8 cellular contexts compared by ENCODE assay signal in genomic region chr22:20916916-20917810, GRCh38. TPM values are rescaled to one million over a fixed set of nuclear protein-coding genes. Genes with fewer than 3 reads are reported as not detected.
DNase-seq lines count a peak whose midpoint lies in the region; TF ChIP-seq lines count a peak whose summit lies in the region.

CRKL (plus strand) TSS chr22:20917407; CDS start chr22:20917935, 528 bp downstream.

- peak within 1 kb of the TSS; percentile 94 for H3K4me3 Mint-ChIP-seq in activated T-helper 2 cell treated with anti-CD3 and anti-CD28 coated beads, Interferon-gamma antibody, Interleukin-2, Interleukin-4, amounts not matched to agents 10 μg/mL and 5 μg/mL and 100 μg/mL, durations not matched to agents 14 hours and 24 hours and 36 hours (ENCODE audit: low read depth)
- peak within 1 kb of the TSS; percentile 86 to 99 (median 99) for H3K4me3 Mint-ChIP-seq in nephron
- H3K4me3 Mint-ChIP-seq in stimulated activated naive CD8-positive, alpha-beta T cell treated with anti-CD3 and anti-CD28 coated beads, Interleukin-15, Interleukin-2, amounts not matched to agents 100 ng/mL and 50 ng/mL, for 24 hours = peak within 1 kb of the TSS; percentile 98

- peaks cover 35% of the 10 kb centered on the region for H3K36me3 Mint-ChIP-seq in activated T-helper 2 cell treated with anti-CD3 and anti-CD28 coated beads, Interferon-gamma antibody, Interleukin-2, Interleukin-4, amounts not matched to agents 10 μg/mL and 5 μg/mL and 100 μg/mL, durations not matched to agents 14 hours and 24 hours and 36 hours (ENCODE audit: low read depth)
- peaks cover 11% of the 10 kb centered on the region for H3K36me3 Mint-ChIP-seq in nephron (ENCODE audit: low read depth)
- H3K36me3 Mint-ChIP-seq in stimulated activated naive CD8-positive, alpha-beta T cell treated with anti-CD3 and anti-CD28 coated beads, Interleukin-15, Interleukin-2, amounts not matched to agents 100 ng/mL and 50 ng/mL, for 24 hours (ENCODE audit: low read depth) = peaks cover 26% of the 10 kb centered on the region

- peak within 1 kb of the TSS; percentile 91 for H3K27ac ChIP-seq in RWPE1

- CTCF ChIA-PET in RWPE1 (lab: Yijun Ruan, JAX) = interaction anchor here (0.6 to 1.0 kb wide), 5 partner anchors 31 to 364 kb away, joined by 3 to 8 read pairs (median 4); no protein-coding TSS in a partner anchor

- peaks cover 27% of the 10 kb centered on the region for H3K4me1 Mint-ChIP-seq in activated T-helper 2 cell treated with anti-CD3 and anti-CD28 coated beads, Interferon-gamma antibody, Interleukin-2, Interleukin-4, amounts not matched to agents 10 μg/mL and 5 μg/mL and 100 μg/mL, durations not matched to agents 14 hours and 24 hours and 36 hours (ENCODE audit: low read depth)
- H3K4me1 Mint-ChIP-seq in nephron = peaks cover 32% of the 10 kb centered on the region
- H3K4me1 Mint-ChIP-seq in stimulated activated naive CD8-positive, alpha-beta T cell treated with anti-CD3 and anti-CD28 coated beads, Interleukin-15, Interleukin-2, amounts not matched to agents 100 ng/mL and 50 ng/mL, for 24 hours (ENCODE audit: low read depth) = peaks cover 27% of the 10 kb centered on the region

- H3K27me3 Mint-ChIP-seq in activated T-helper 2 cell treated with anti-CD3 and anti-CD28 coated beads, Interferon-gamma antibody, Interleukin-2, Interleukin-4, amounts not matched to agents 10 μg/mL and 5 μg/mL and 100 μg/mL, durations not matched to agents 14 hours and 24 hours and 36 hours (ENCODE audit: low read depth) = peaks cover 3% of the 10 kb centered on the region
- no peaks in the 10 kb centered on the region for H3K27me3 Mint-ChIP-seq in nephron (ENCODE audit: low read depth)
- no peaks in the 10 kb centered on the region for H3K27me3 Mint-ChIP-seq in stimulated activated naive CD8-positive, alpha-beta T cell treated with anti-CD3 and anti-CD28 coated beads, Interleukin-15, Interleukin-2, amounts not matched to agents 100 ng/mL and 50 ng/mL, for 24 hours

- H3K27ac Mint-ChIP-seq in activated T-helper 2 cell treated with anti-CD3 and anti-CD28 coated beads, Interferon-gamma antibody, Interleukin-2, Interleukin-4, amounts not matched to agents 10 μg/mL and 5 μg/mL and 100 μg/mL, durations not matched to agents 14 hours and 24 hours and 36 hours = peak within 1 kb of the TSS; percentile 82
- peak within 1 kb of the TSS; percentile 82 to 96 (median 95) for H3K27ac Mint-ChIP-seq in nephron
- peak within 1 kb of the TSS; percentile 88 for H3K27ac Mint-ChIP-seq in stimulated activated naive CD8-positive, alpha-beta T cell treated with anti-CD3 and anti-CD28 coated beads, Interleukin-15, Interleukin-2, amounts not matched to agents 100 ng/mL and 50 ng/mL, for 24 hours

- no peaks in the 10 kb centered on the region for H3K9me3 Mint-ChIP-seq in activated T-helper 2 cell treated with anti-CD3 and anti-CD28 coated beads, Interferon-gamma antibody, Interleukin-2, Interleukin-4, amounts not matched to agents 10 μg/mL and 5 μg/mL and 100 μg/mL, durations not matched to agents 14 hours and 24 hours and 36 hours
- H3K9me3 Mint-ChIP-seq in nephron = no peaks in the 10 kb centered on the region
- H3K9me3 Mint-ChIP-seq in stimulated activated naive CD8-positive, alpha-beta T cell treated with anti-CD3 and anti-CD28 coated beads, Interleukin-15, Interleukin-2, amounts not matched to agents 100 ng/mL and 50 ng/mL, for 24 hours = no peaks in the 10 kb centered on the region

- intact Hi-C loops in activated T-helper 2 cell treated with anti-CD3 and anti-CD28 coated beads, Interferon-gamma antibody, Interleukin-2, Interleukin-4, amounts not matched to agents 10 μg/mL and 5 μg/mL and 100 μg/mL, durations not matched to agents 14 hours and 24 hours and 36 hours (cut with micrococcal nuclease) = loop anchor here (1.0 to 5.0 kb wide), 2 partner anchors 59 to 85 kb away; partner anchors contain the start of genes PI4KA and THAP7

- POLR2A ChIA-PET in RWPE1 (lab: Yijun Ruan, JAX; ENCODE audit: low non-redundant PET) = interaction anchor here (0.6 kb wide), 1 partner anchor 65 kb away, joined by 3 read pairs; the partner anchor contains the start of gene LZTR1

- DNase-seq in ELR (ENCODE audit: low read depth) (peak; percentile 97), H4 (ENCODE audit: low spot score) (peak; percentile 90), LNCaP clone FGC (ENCODE audit: low read depth) (peak; percentile 91), RWPE1 (ENCODE audit: low spot score) (peak; percentile 99), fibroblast of pulmonary artery (ENCODE audit: low read depth) (peak; percentile 98)
- peak; percentile 95 for DNase-seq in activated T-helper 2 cell treated with anti-CD3 and anti-CD28 coated beads, Interferon-gamma antibody, Interleukin-2, Interleukin-4, amounts not matched to agents 10 μg/mL and 5 μg/mL and 100 μg/mL, durations not matched to agents 14 hours and 24 hours and 36 hours (ENCODE audit: low spot score)

- H3K4me3 ChIP-seq in LNCaP clone FGC (ENCODE audit: low read depth, low read length) (peak within 1 kb of the TSS; percentile 97), fibroblast of pulmonary artery (replicated peaks; ENCODE audit: low read depth, low read length) (peak within 1 kb of the TSS; percentile 95)

- peak; percentile 79 for TF ChIP-seq CTCF in LNCaP clone FGC (IDR thresholded peaks at IDR 0.05; ENCODE audit: control insufficient read depth, extremely low read depth, insufficient read depth)
- TF ChIP-seq CTCF in RWPE1 (conservative IDR thresholded peaks at IDR 0.05; ENCODE audit: low read depth) = peak; percentile 96
- peak; percentile 79 for TF ChIP-seq CTCF in fibroblast of pulmonary artery (IDR thresholded peaks at IDR 0.05; ENCODE audit: low read length, missing control alignments)
- TF ChIP-seq CTCF in nephron (IDR thresholded peaks at IDR 0.05; ENCODE audit: unreplicated experiment in 3 of 3) = peak; percentile 92 to 98 (median 94)

RNA-seq across cellular contexts. Expression of gene CRKL, which starts in this region (rescaled TPM):
- total RNA-seq in H4 (2014; rRNA removed; shearing (Covaris generic)) = 25.4 and 27.4 TPM in 2 replicates
- 79.2 and 80.1 TPM in 2 replicates for total RNA-seq in activated T-helper 2 cell treated with anti-CD3 and anti-CD28 coated beads, Interferon-gamma antibody, Interleukin-2, Interleukin-4, amounts not matched to agents 10 μg/mL and 5 μg/mL and 100 μg/mL, durations not matched to agents 14 hours and 24 hours and 36 hours

Comparison
In these comparisons a context has a peak if more than half of its experiments do, and no peak if none do; other contexts are left out.
1. Peak in every context shown above with its lines: DNase-seq, H3K4me3 ChIP-seq and H3K27ac ChIP-seq.